In genomic region chr2:120850551-120850950, GRCh38 we compare ENCODE assay signal across 15 cellular contexts.
DNase-seq lines count a peak whose midpoint lies in the region; ATAC-seq and TF ChIP-seq lines count a peak whose summit lies in the region.
"Had no signal": no experiment of that assay in that cellular context is flagged by ENCODE, and none has a peak within 500 bp of the region (broad histone marks: within the 10 kb centered on the region; RNA-seq: fewer than 3 reads in every experiment).

No MANE protein-coding gene starts in this region.

- DNase-seq in left ventricle myocardium superior (peak; percentile 0), cardiac septum (ENCODE audit: low spot score) (no peak), chondrocyte (ENCODE audit: low spot score) (peak; percentile 34), neural progenitor cell (ENCODE audit: low spot score) (no peak), upper lobe of right lung (peak; percentile 25), LoVo (ENCODE audit: low spot score) (no peak), HUDEP-2 (lab: John Stamatoyannopoulos, UW; ENCODE audit: unreplicated experiment in 76 of 76) (no peak)
- DNase-seq: 8988T; CD4-positive, CD25-positive, alpha-beta regulatory T cell; DMS53; GF-D8; HCEC 1CT; HFFc6 had no signal

- H3K9ac ChIP-seq in neural progenitor cell: no peak overlapping the region
- H3K9ac ChIP-seq: BLaER1 treated with 17β-estradiol and CSF1 and Interleukin-3, amounts not matched to agents 10 nM and 100 nM had no signal

- H3K27ac ChIP-seq in neural progenitor cell: no peak overlapping the region
- no peak overlapping the region for H3K27ac ChIP-seq in upper lobe of right lung
- H3K27ac ChIP-seq: BLaER1 treated with 17β-estradiol and CSF1 and Interleukin-3, amounts not matched to agents 10 nM and 100 nM had no signal

- ATAC-seq in left ventricle myocardium superior (no peak), upper lobe of right lung (no peak), GM18861 (IDR thresholded peaks at IDR 0.05; ENCODE audit: unreplicated experiment) (no peak)

- no peaks in the 10 kb centered on the region for H3K36me3 ChIP-seq in neural progenitor cell
- no peaks in the 10 kb centered on the region for H3K36me3 ChIP-seq in upper lobe of right lung
- H3K36me3 ChIP-seq: BLaER1 treated with 17β-estradiol and CSF1 and Interleukin-3, amounts not matched to agents 10 nM and 100 nM had no signal

- H3K36me3 Mint-ChIP-seq in chondrocyte (ENCODE audit: low read depth) (peaks cover 18% of the 10 kb centered on the region), neural progenitor cell (peaks cover 28% of the 10 kb centered on the region)
- H3K36me3 Mint-ChIP-seq: CD4-positive, CD25-positive, alpha-beta regulatory T cell had no signal

- H4K20me1 ChIP-seq in neural progenitor cell (ENCODE audit: low read depth): peaks cover 87% of the 10 kb centered on the region
- H4K20me1 ChIP-seq: BLaER1 treated with 17β-estradiol and CSF1 and Interleukin-3, amounts not matched to agents 10 nM and 100 nM had no signal

- H3K4me3 ChIP-seq in neural progenitor cell (no peak overlapping the region), upper lobe of right lung (no peak overlapping the region)
- H3K4me3 ChIP-seq: BLaER1 treated with 17β-estradiol and CSF1 and Interleukin-3, amounts not matched to agents 10 nM and 100 nM had no signal

- H3K4me1 ChIP-seq in neural progenitor cell (peaks cover 22% of the 10 kb centered on the region), upper lobe of right lung (no peaks in the 10 kb centered on the region)

- H3K9me3 Mint-ChIP-seq in chondrocyte (ENCODE audit: low read depth) (peaks cover 13% of the 10 kb centered on the region), neural progenitor cell (peaks cover 10% of the 10 kb centered on the region)

- H3K9me3 ChIP-seq in neural progenitor cell (ENCODE audit: low read depth) (no peaks in the 10 kb centered on the region), upper lobe of right lung (no peaks in the 10 kb centered on the region)

- no peak overlapping the region for H2AFZ ChIP-seq in neural progenitor cell (replicated peaks)

- H3K4me2 ChIP-seq in neural progenitor cell: no peak overlapping the region
- H3K4me2 ChIP-seq: BLaER1 treated with 17β-estradiol and CSF1 and Interleukin-3, amounts not matched to agents 10 nM and 100 nM had no signal

- H3K4me3 Mint-ChIP-seq in chondrocyte (ENCODE audit: unreplicated experiment) (no peak overlapping the region), neural progenitor cell (no peak overlapping the region)
- H3K4me3 Mint-ChIP-seq: CD4-positive, CD25-positive, alpha-beta regulatory T cell; HFFc6 had no signal

- intact Hi-C loops in left ventricle myocardium superior (cut with micrococcal nuclease) (no loop called here), cardiac septum (cut with DNase I) (no loop called here), upper lobe of right lung (cut with DNase I) (no loop called here)

- TF ChIP-seq CTCF in chondrocyte (IDR thresholded peaks at IDR 0.05) (no peak), neural progenitor cell (IDR thresholded peaks at IDR 0.05) (no peak), upper lobe of right lung (IDR thresholded peaks at IDR 0.05) (no peak)

- peaks cover 16% of the 10 kb centered on the region for H3K4me1 Mint-ChIP-seq in chondrocyte (ENCODE audit: low read depth)
- H3K4me1 Mint-ChIP-seq in neural progenitor cell: peaks cover 35% of the 10 kb centered on the region
- H3K4me1 Mint-ChIP-seq: CD4-positive, CD25-positive, alpha-beta regulatory T cell had no signal

- no peak overlapping the region for H3K27ac Mint-ChIP-seq in chondrocyte (ENCODE audit: unreplicated experiment)
- H3K27ac Mint-ChIP-seq in neural progenitor cell: peak overlapping the region; percentile 48
- H3K27ac Mint-ChIP-seq: CD4-positive, CD25-positive, alpha-beta regulatory T cell; HFFc6 had no signal

- peaks cover 3% of the 10 kb centered on the region for H3F3A ChIP-seq in neural progenitor cell (ENCODE audit: low read depth)

- H3K27me3 ChIP-seq in neural progenitor cell: no peaks in the 10 kb centered on the region
- H3K27me3 ChIP-seq in upper lobe of right lung: no peaks in the 10 kb centered on the region
- H3K27me3 ChIP-seq: BLaER1 treated with 17β-estradiol and CSF1 and Interleukin-3, amounts not matched to agents 10 nM and 100 nM had no signal

- H3K27me3 Mint-ChIP-seq in chondrocyte (ENCODE audit: low read depth) (no peaks in the 10 kb centered on the region), neural progenitor cell (ENCODE audit: insufficient read depth, low read depth) (no peaks in the 10 kb centered on the region)
- H3K27me3 Mint-ChIP-seq: CD4-positive, CD25-positive, alpha-beta regulatory T cell had no signal

- H3K79me2 ChIP-seq in neural progenitor cell (ENCODE audit: low read depth): peaks cover 8% of the 10 kb centered on the region

Comparison
In these comparisons a context has a peak if more than half of its experiments do, and no peak if none do; other contexts are left out.
1. DNase-seq: peak in left ventricle myocardium superior (single experiment), chondrocyte (single experiment) and upper lobe of right lung (single experiment); none in cardiac septum (single experiment), neural progenitor cell (single experiment), LoVo (single experiment) and HUDEP-2 (0 of 76).